In the genomic region with DNA sequence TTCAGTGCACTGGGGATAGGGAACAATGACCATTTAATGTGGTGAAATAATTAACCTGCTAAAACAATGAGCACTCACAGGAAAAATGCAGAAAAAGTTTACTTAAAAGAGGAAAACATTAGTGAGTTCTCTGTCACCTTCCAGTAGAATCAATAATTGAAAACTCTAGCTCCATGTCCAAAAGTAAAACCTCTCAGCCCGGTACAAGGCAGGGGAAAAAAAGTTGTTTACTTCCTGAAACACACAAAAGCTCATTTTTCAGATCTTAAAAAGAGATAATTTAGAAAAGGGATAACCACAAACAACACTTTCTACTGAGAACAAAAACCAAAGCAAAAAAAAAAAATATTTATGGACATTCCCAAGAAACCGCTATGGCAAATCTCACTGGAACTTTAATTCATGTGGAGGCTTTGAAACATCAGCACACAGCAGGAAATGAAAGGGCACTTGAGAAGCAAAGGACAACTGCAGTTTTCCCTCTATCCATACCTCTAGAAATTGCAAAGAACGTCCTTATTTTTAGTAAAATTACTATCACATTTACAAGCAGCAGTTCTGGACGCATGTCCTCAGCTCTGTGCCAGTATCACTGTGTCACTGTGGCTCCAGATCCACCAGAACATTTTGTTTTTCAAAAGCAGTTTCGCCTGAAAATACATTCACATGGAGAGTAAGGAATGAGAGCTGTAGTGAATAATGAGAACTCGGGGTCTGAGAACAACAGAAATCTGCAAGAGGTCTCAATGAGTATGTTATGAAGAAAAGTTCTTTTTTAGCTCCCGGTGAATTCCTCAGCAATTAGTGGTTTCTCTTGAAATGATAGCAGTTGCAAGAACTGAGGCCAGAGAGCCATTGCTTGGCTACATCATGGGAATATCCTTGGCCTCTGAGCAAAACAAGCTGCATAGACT, we compare ENCODE assay signal across 9 cellular contexts. TPM values are rescaled to one million over a fixed set of nuclear protein-coding genes. Genes with fewer than 3 reads are reported as not detected.
DNase-seq lines count a peak whose midpoint lies in the region; TF ChIP-seq lines count a peak whose summit lies in the region.
"Had no signal": no experiment of that assay in that cellular context is flagged by ENCODE, and none has a peak within 500 bp of the region (broad histone marks: within the 10 kb centered on the region; RNA-seq: fewer than 3 reads in every experiment).

No MANE protein-coding gene starts in this region.

- peaks cover 0 to 2% (median 0%) of the 10 kb centered on the region in 7 donors for H3K9me3 Mint-ChIP-seq in CD14-positive monocyte
- H3K9me3 Mint-ChIP-seq: activated B cell treated with CpG ODN at 0.5 μM for 24 hours had no signal

- H3K27ac Mint-ChIP-seq in CD14-positive monocyte = peak overlapping the region in 2 of 7 donors; percentile 31 to 63
- H3K27ac Mint-ChIP-seq: activated B cell treated with CpG ODN at 0.5 μM for 24 hours had no signal

- no peaks in the 10 kb centered on the region for H3K36me3 Mint-ChIP-seq in CD14-positive monocyte

- intact Hi-C loops in CD14-positive monocyte (cut with micrococcal nuclease) = no loop called here

- no peak for TF ChIP-seq CTCF in CD14-positive monocyte (IDR thresholded peaks at IDR 0.05)

- H3K27me3 Mint-ChIP-seq in CD14-positive monocyte (ENCODE audit: low read depth in 3 of 3) = no peaks in the 10 kb centered on the region
- H3K27me3 Mint-ChIP-seq: activated B cell treated with CpG ODN at 0.5 μM for 24 hours had no signal

- peak overlapping the region in 1 of 2 donors; percentile 69 for H3K4me3 Mint-ChIP-seq in CD14-positive monocyte
- H3K4me3 Mint-ChIP-seq: activated B cell treated with CpG ODN at 0.5 μM for 24 hours had no signal

- peak; percentile 67 for DNase-seq in LHCN-M2 (ENCODE audit: low read depth)
- DNase-seq in caudate nucleus (lab: John Stamatoyannopoulos, UW) = peak in 2 of 61 donors; percentile 8 to 20
- DNase-seq in kidney tubule cell (ENCODE audit: low spot score) = peak; percentile 90
- DNase-seq in NCI-H2196 (lab: John Stamatoyannopoulos, UW; ENCODE audit: unreplicated experiment) = no peak
- no peak for DNase-seq in CD14-positive monocyte (ENCODE audit: low spot score)
- DNase-seq in stimulated activated CD4-positive, alpha-beta T cell treated with anti-CD3 and anti-CD28 coated beads, Interleukin-4, amount 100 ng/mL, for 24 hours = no peak
- DNase-seq in ecto neural progenitor cell (ENCODE audit: low spot score) = no peak
- DNase-seq: activated B cell treated with CpG ODN at 0.5 μM for 24 hours had no signal

- H3K27ac ChIP-seq in caudate nucleus (ENCODE audit: low read depth, low read length) (peak overlapping the region; percentile 56), temporal lobe (ENCODE audit: low read depth, low read length) (peak overlapping the region; percentile 42)

- peaks cover 7% of the 10 kb centered on the region for H3K4me1 Mint-ChIP-seq in CD14-positive monocyte

RNA-seq across cellular contexts. Expression of a gene that starts 44.7 kb away (rescaled TPM):
- 0.26 and 0.86 TPM in 2 replicates for total RNA-seq in LHCN-M2 (2014; rRNA removed)
- polyA plus RNA-seq in LHCN-M2 (2012) = 0.11 TPM
- 10.3 TPM for total RNA-seq in temporal lobe
- not detected for polyA plus RNA-seq in CD14-positive monocyte

RNA-seq across cellular contexts. Expression of a gene that starts 58.1 kb away (rescaled TPM):
- total RNA-seq in LHCN-M2 (2014; rRNA removed) (119 and 126 TPM in 2 replicates), temporal lobe (7.4 TPM)
- 21.2 TPM for polyA plus RNA-seq in LHCN-M2 (2012)
- polyA plus RNA-seq in CD14-positive monocyte = 100 to 1,000 TPM; 171 to 244 TPM

Comparison
In these comparisons a context has a peak if more than half of its experiments do, and no peak if none do; other contexts are left out.
1. DNase-seq: peak in LHCN-M2 (single experiment) and kidney tubule cell (single experiment); none in NCI-H2196 (single experiment), CD14-positive monocyte (single experiment), stimulated activated CD4-positive, alpha-beta T cell treated with anti-CD3 and anti-CD28 coated beads, Interleukin-4, amount 100 ng/mL, for 24 hours (single experiment) and ecto neural progenitor cell (single experiment).
2. RNA of a gene that starts 58.1 kb away (total RNA-seq): 119 to 126 TPM in LHCN-M2; 7.4 TPM in temporal lobe (single experiment); every median in the first group is over 10 times any median in the second.